In the genomic region with DNA sequence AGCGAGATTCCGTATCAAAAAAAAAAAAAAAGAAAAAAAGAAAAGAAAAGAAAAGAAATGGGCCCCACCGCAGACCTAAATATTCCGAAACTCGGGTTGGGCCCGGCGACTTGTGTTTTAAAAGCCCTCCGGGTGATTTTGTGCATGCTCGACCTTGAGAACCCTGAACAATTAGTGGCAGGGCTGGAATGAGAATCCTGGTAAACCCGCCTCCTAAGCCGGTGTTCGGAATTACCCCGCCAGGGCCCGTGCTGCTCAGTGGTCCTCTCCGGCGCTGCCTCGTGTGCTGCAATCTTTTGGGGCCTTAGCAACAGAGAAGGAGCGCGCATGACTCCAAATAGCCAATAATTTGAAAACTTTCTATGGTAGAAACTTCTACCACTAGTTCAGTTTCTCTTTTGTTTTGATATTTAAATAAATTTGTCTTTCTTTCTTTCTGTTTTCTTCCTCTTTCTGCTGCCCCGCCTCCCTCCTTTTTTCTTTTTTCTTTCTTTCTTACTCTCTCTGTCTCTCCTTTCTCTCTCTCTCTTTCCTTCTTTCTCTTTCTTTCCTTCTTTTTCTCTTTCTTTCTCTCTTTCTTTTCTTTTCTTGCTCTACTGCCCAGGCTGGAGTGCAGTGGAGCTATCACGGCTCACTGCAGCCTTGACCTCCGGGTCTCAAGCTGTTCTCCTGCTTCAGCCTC, we compare ENCODE assay signal across 9 cellular contexts. TPM values are rescaled to one million over a fixed set of nuclear protein-coding genes. Genes with fewer than 3 reads are reported as not detected.
DNase-seq lines count a peak whose midpoint lies in the region; ATAC-seq, FAIRE-seq and TF ChIP-seq lines count a peak whose summit lies in the region.
"Had no signal": no experiment of that assay in that cellular context is flagged by ENCODE, and none has a peak within 500 bp of the region (broad histone marks: within the 10 kb centered on the region; RNA-seq: fewer than 3 reads in every experiment).

No MANE protein-coding gene starts in this region.

- H3K27ac Mint-ChIP-seq in activated CD4-positive, alpha-beta T cell treated with anti-CD3 and anti-CD28 coated beads, Interleukin-2, amount 10 ng/mL, durations not matched to agents 7 days and 5 days, result peak overlapping the region; percentile 87
- peak overlapping the region; percentile 86 for H3K27ac Mint-ChIP-seq in activated naive CD8-positive, alpha-beta T cell treated with anti-CD3 and anti-CD28 coated beads, Interleukin-2, amount 50 U/mL, for 24 hours

- H3K4me1 Mint-ChIP-seq in activated CD4-positive, alpha-beta T cell treated with anti-CD3 and anti-CD28 coated beads, Interleukin-2, amount 10 ng/mL, durations not matched to agents 7 days and 5 days, result peaks cover 74% of the 10 kb centered on the region
- H3K4me1 Mint-ChIP-seq in activated naive CD8-positive, alpha-beta T cell treated with anti-CD3 and anti-CD28 coated beads, Interleukin-2, amount 50 U/mL, for 24 hours, result peaks cover 77% of the 10 kb centered on the region

- no peaks in the 10 kb centered on the region for H3K9me3 Mint-ChIP-seq in activated CD4-positive, alpha-beta T cell treated with anti-CD3 and anti-CD28 coated beads, Interleukin-2, amount 10 ng/mL, durations not matched to agents 7 days and 5 days
- no peaks in the 10 kb centered on the region for H3K9me3 Mint-ChIP-seq in activated naive CD8-positive, alpha-beta T cell treated with anti-CD3 and anti-CD28 coated beads, Interleukin-2, amount 50 U/mL, for 24 hours

- peak overlapping the region; percentile 76 for H3K4me3 Mint-ChIP-seq in activated CD4-positive, alpha-beta T cell treated with anti-CD3 and anti-CD28 coated beads, Interleukin-2, amount 10 ng/mL, durations not matched to agents 7 days and 5 days
- H3K4me3 Mint-ChIP-seq in activated naive CD8-positive, alpha-beta T cell treated with anti-CD3 and anti-CD28 coated beads, Interleukin-2, amount 50 U/mL, for 24 hours, result peak overlapping the region; percentile 91

- no peaks in the 10 kb centered on the region for H3K27me3 Mint-ChIP-seq in activated CD4-positive, alpha-beta T cell treated with anti-CD3 and anti-CD28 coated beads, Interleukin-2, amount 10 ng/mL, durations not matched to agents 7 days and 5 days
- H3K27me3 Mint-ChIP-seq in activated naive CD8-positive, alpha-beta T cell treated with anti-CD3 and anti-CD28 coated beads, Interleukin-2, amount 50 U/mL, for 24 hours, result no peaks in the 10 kb centered on the region

- no peak for FAIRE-seq in D721Med (lab: Jason Lieb, UNC)

- TF ChIP-seq CTCF in D721Med (IDR thresholded peaks at IDR 0.05; ENCODE audit: insufficient read depth, missing control alignments), result no peak

- H3K36me3 Mint-ChIP-seq in activated CD4-positive, alpha-beta T cell treated with anti-CD3 and anti-CD28 coated beads, Interleukin-2, amount 10 ng/mL, durations not matched to agents 7 days and 5 days (ENCODE audit: low read depth), result peaks cover 2% of the 10 kb centered on the region
- H3K36me3 Mint-ChIP-seq in activated naive CD8-positive, alpha-beta T cell treated with anti-CD3 and anti-CD28 coated beads, Interleukin-2, amount 50 U/mL, for 24 hours (ENCODE audit: low read depth), result peaks cover 6% of the 10 kb centered on the region

- ATAC-seq in HG03354 (IDR thresholded peaks at IDR 0.05; ENCODE audit: poor library complexity, severe bottlenecking, unreplicated experiment), result peak; percentile 27
- no peak for ATAC-seq in activated naive CD8-positive, alpha-beta T cell treated with anti-CD3 and anti-CD28 coated beads, Interleukin-2, amount 50 U/mL, for 24 hours

- CTCF ChIA-PET in activated CD4-positive, alpha-beta T cell treated with anti-CD3 and anti-CD28 coated beads, Interleukin-2, amount 10 ng/mL, durations not matched to agents 7 days and 5 days (lab: Charles Lee), result interaction anchor here (1.5 kb wide), 1 partner anchor 33 kb away, joined by 3 read pairs; no protein-coding TSS in a partner anchor

- peak; percentile 43 for DNase-seq in activated CD4-positive, alpha-beta T cell treated with anti-CD3 and anti-CD28 coated beads, Interleukin-2, amount 10 ng/mL, durations not matched to agents 7 days and 5 days
- no peak for DNase-seq in activated CD4-positive, alpha-beta T cell treated with anti-CD3 and anti-CD28 coated beads for 1 hour
- DNase-seq in activated naive CD8-positive, alpha-beta T cell treated with anti-CD3 and anti-CD28 coated beads, Interleukin-2, amount 50 U/mL, for 24 hours, result peak; percentile 38
- peak; percentile 53 for DNase-seq in left kidney (ENCODE audit: low read depth, low spot score)
- no peak for DNase-seq in NCI-H446 treated with DMSO at 0.1 percent for 48 hours (lab: John Stamatoyannopoulos, UW)
- DNase-seq in HCEC 1CT, result no peak
- DNase-seq in D721Med (ENCODE audit: insufficient read length, low spot score), result no peak

- POLR2A ChIA-PET in activated CD4-positive, alpha-beta T cell treated with anti-CD3 and anti-CD28 coated beads, Interleukin-2, amount 10 ng/mL, durations not matched to agents 7 days and 5 days (lab: Charles Lee), result no interaction called here

RNA-seq across cellular contexts. Expression of a gene that starts 1.5 kb away (rescaled TPM):
- 10 to 100 TPM; 17.5 to 18.9 TPM for total RNA-seq in activated CD4-positive, alpha-beta T cell treated with anti-CD3 and anti-CD28 coated beads, Interleukin-2, amount 10 ng/mL, durations not matched to agents 7 days and 5 days

RNA-seq across cellular contexts. Expression of a gene that starts 31.9 kb away (rescaled TPM):
- 1 to 10 TPM; 2.9 to 4.4 TPM for total RNA-seq in activated CD4-positive, alpha-beta T cell treated with anti-CD3 and anti-CD28 coated beads, Interleukin-2, amount 10 ng/mL, durations not matched to agents 7 days and 5 days

RNA-seq across cellular contexts. Expression of a gene that starts 46.2 kb away (rescaled TPM):
- total RNA-seq in activated CD4-positive, alpha-beta T cell treated with anti-CD3 and anti-CD28 coated beads, Interleukin-2, amount 10 ng/mL, durations not matched to agents 7 days and 5 days, result not detected
- total RNA-seq: Daoy had no signal

Comparison
In these comparisons a context has a peak if more than half of its experiments do, and no peak if none do; other contexts are left out.
1. DNase-seq: peak in activated CD4-positive, alpha-beta T cell treated with anti-CD3 and anti-CD28 coated beads, Interleukin-2, amount 10 ng/mL, durations not matched to agents 7 days and 5 days (single experiment), activated naive CD8-positive, alpha-beta T cell treated with anti-CD3 and anti-CD28 coated beads, Interleukin-2, amount 50 U/mL, for 24 hours (single experiment) and left kidney (single experiment); none in activated CD4-positive, alpha-beta T cell treated with anti-CD3 and anti-CD28 coated beads for 1 hour (single experiment), NCI-H446 treated with DMSO at 0.1 percent for 48 hours (single experiment), HCEC 1CT (single experiment) and D721Med (single experiment).